ENCODE assay signal across 8 cellular contexts in the genomic region with DNA sequence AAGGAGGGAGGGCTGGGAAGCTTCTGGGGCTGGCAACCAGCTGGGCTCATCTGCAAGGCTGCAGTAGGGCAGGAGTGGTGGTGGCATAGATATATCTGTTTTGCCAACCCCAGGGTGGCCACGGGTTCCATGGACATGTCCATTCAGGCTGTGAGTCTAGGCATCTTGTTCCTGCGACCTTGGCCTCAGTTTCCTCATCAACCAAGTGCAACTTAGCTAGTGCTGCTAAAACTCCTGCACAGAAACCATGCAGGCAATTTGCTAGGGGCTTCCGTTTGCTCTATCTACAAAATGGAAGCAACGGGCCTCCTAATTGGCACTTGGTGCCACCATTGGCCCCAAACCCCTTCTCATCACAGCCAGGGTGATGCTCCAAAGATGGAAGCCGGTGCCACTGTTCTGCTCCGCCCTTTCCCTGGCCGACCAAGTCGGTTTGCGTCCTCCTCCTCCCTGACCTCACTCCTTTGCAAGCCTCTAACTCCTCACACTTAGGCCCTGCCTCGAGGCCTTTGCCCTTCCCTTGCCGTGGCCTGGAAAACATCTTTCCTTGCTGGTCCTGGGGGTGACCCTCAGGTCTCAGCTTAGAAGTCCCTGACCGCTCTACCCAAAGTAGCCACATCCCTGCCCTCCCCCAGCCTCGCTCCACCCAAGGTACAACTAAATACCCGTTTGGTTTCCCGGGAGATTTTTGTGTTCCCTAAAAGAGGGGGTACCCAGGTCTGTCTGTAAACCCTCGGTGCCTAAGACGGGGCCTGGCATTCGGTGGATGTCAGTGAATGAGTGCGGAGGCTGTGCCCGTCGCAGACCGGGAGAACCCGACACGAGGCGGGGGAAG. TPM values are rescaled to one million over a fixed set of nuclear protein-coding genes. Genes with fewer than 3 reads are reported as not detected.
A peak's percentile ranks its signal among the peaks of the same experiment; 100 is the strongest.
DNase-seq lines count a peak whose midpoint lies in the region; ATAC-seq, FAIRE-seq and TF ChIP-seq lines count a peak whose summit lies in the region.

No MANE protein-coding gene starts in this region.

- peak overlapping the region; percentile 87 to 96 (median 92) for H3K4me3 Mint-ChIP-seq in CD4-positive, CD25-positive, alpha-beta regulatory T cell
- H3K4me3 Mint-ChIP-seq in neural progenitor cell, result peak overlapping the region; percentile 82

- peaks cover 38% of the 10 kb centered on the region for H3F3A ChIP-seq in neural progenitor cell (ENCODE audit: low read depth)

- no peak for ATAC-seq in CD4-positive, CD25-positive, alpha-beta regulatory T cell (ENCODE audit: low read depth in 2 of 2)
- ATAC-seq in HG02642 (IDR thresholded peaks at IDR 0.05; ENCODE audit: poor library complexity, unreplicated experiment), result no peak

- H3K27ac ChIP-seq in CD4-positive, CD25-positive, alpha-beta regulatory T cell (ENCODE audit: insufficient read depth, low read length, poor library complexity, severe bottlenecking), result peak overlapping the region; percentile 93
- H3K27ac ChIP-seq in OCI-LY7 (ENCODE audit: low read depth, low read length, poor library complexity, severe bottlenecking) (peak overlapping the region; percentile 88), neural progenitor cell (no peak overlapping the region)

- intact Hi-C loops in OCI-LY7 (cut with micrococcal nuclease; ENCODE audit: unreplicated experiment), result loop anchor here (2.0 kb wide), 1 partner anchor 79 kb away; no protein-coding TSS in a partner anchor

- no peaks in the 10 kb centered on the region for H3K36me3 Mint-ChIP-seq in CD4-positive, CD25-positive, alpha-beta regulatory T cell
- peaks cover 5% of the 10 kb centered on the region for H3K36me3 Mint-ChIP-seq in neural progenitor cell

- H3K4me3 ChIP-seq in CD4-positive, CD25-positive, alpha-beta regulatory T cell (ENCODE audit: low read depth, low read length), result peak overlapping the region; percentile 48
- peak overlapping the region; percentile 77 for H3K4me3 ChIP-seq in OCI-LY7 (ENCODE audit: low read depth, low read length, poor library complexity, severe bottlenecking)
- peak overlapping the region; percentile 10 for H3K4me3 ChIP-seq in endocrine pancreas (ENCODE audit: control insufficient read depth, insufficient read depth, low read length)
- H3K4me3 ChIP-seq in neural progenitor cell, result peak overlapping the region; percentile 82

- peaks cover 0 to 72% (median 42%) of the 10 kb centered on the region in 4 donors for H3K4me1 Mint-ChIP-seq in CD4-positive, CD25-positive, alpha-beta regulatory T cell
- peaks cover 75% of the 10 kb centered on the region for H3K4me1 Mint-ChIP-seq in neural progenitor cell

- H3K27me3 ChIP-seq in CD4-positive, CD25-positive, alpha-beta regulatory T cell (ENCODE audit: control insufficient read depth, insufficient read depth, low read length), result no peaks in the 10 kb centered on the region
- no peaks in the 10 kb centered on the region for H3K27me3 ChIP-seq in endocrine pancreas (ENCODE audit: control insufficient read depth, insufficient read depth, low read length)
- H3K27me3 ChIP-seq in neural progenitor cell, result no peaks in the 10 kb centered on the region

- H3K4me2 ChIP-seq in OCI-LY7 (ENCODE audit: low read length) (peak overlapping the region; percentile 93), neural progenitor cell (peak overlapping the region; percentile 76)

- peaks cover 46% of the 10 kb centered on the region for H3K79me2 ChIP-seq in OCI-LY7 (ENCODE audit: insufficient read depth, low read depth, low read length)
- H3K79me2 ChIP-seq in neural progenitor cell (ENCODE audit: low read depth), result peaks cover 53% of the 10 kb centered on the region

- no peak for FAIRE-seq in D721Med (lab: Jason Lieb, UNC)

- H3K27me3 Mint-ChIP-seq in CD4-positive, CD25-positive, alpha-beta regulatory T cell, result no peaks in the 10 kb centered on the region
- H3K27me3 Mint-ChIP-seq in neural progenitor cell (ENCODE audit: insufficient read depth, low read depth), result peaks cover 5% of the 10 kb centered on the region

- H3K9me3 Mint-ChIP-seq in CD4-positive, CD25-positive, alpha-beta regulatory T cell, result no peaks in the 10 kb centered on the region
- no peaks in the 10 kb centered on the region for H3K9me3 Mint-ChIP-seq in neural progenitor cell

- H4K20me1 ChIP-seq in OCI-LY7 (ENCODE audit: insufficient read depth, low read length) (no peaks in the 10 kb centered on the region), neural progenitor cell (ENCODE audit: low read depth) (peaks cover 53% of the 10 kb centered on the region)

- H2AFZ ChIP-seq in OCI-LY7 (ENCODE audit: low read length), result no peak overlapping the region
- H2AFZ ChIP-seq in neural progenitor cell (replicated peaks), result no peak overlapping the region

- POLR2A ChIA-PET in OCI-LY7 (lab: Charles Lee), result interaction anchor here (1.0 to 2.5 kb wide), 11 partner anchors 9 to 86 kb away, joined by 3 to 10 read pairs (median 5); no protein-coding TSS in a partner anchor

- CTCF ChIA-PET in OCI-LY7 (lab: Charles Lee; ENCODE audit: unreplicated experiment), result interaction anchor here (0.7 to 1.5 kb wide), 6 partner anchors 8 to 28 kb away, joined by 3 to 4 read pairs (median 4); no protein-coding TSS in a partner anchor

- no peak for TF ChIP-seq CTCF in OCI-LY7 (conservative IDR thresholded peaks at IDR 0.05; ENCODE audit: low read length)
- no peak for TF ChIP-seq CTCF in neural progenitor cell (IDR thresholded peaks at IDR 0.05)
- no peak for TF ChIP-seq CTCF in D721Med (IDR thresholded peaks at IDR 0.05; ENCODE audit: insufficient read depth, missing control alignments)

- H3K4me1 ChIP-seq in CD4-positive, CD25-positive, alpha-beta regulatory T cell (ENCODE audit: control insufficient read depth, insufficient read depth, low read length, poor library complexity, severe bottlenecking), result peaks cover 54% of the 10 kb centered on the region
- H3K4me1 ChIP-seq in OCI-LY7 (ENCODE audit: insufficient read depth, low read length, poor library complexity, severe bottlenecking) (peaks cover 67% of the 10 kb centered on the region), endocrine pancreas (ENCODE audit: control insufficient read depth, insufficient read depth, low read length) (no peaks in the 10 kb centered on the region), neural progenitor cell (peaks cover 38% of the 10 kb centered on the region)

- peak overlapping the region; percentile 26 to 97 (median 93) for H3K27ac Mint-ChIP-seq in CD4-positive, CD25-positive, alpha-beta regulatory T cell
- peak overlapping the region; percentile 84 for H3K27ac Mint-ChIP-seq in neural progenitor cell

- BruUV-seq in OCI-LY7 (replicated peaks; lab: Mats Ljungman, UMichigan), result no TSS peak

- no peaks in the 10 kb centered on the region for H3K36me3 ChIP-seq in CD4-positive, CD25-positive, alpha-beta regulatory T cell (ENCODE audit: control insufficient read depth, insufficient read depth, low read length)
- H3K36me3 ChIP-seq in OCI-LY7 (ENCODE audit: insufficient read depth, low read length), result peaks cover 24% of the 10 kb centered on the region
- no peaks in the 10 kb centered on the region for H3K36me3 ChIP-seq in endocrine pancreas (ENCODE audit: control insufficient read depth, insufficient read depth, low read length)
- no peaks in the 10 kb centered on the region for H3K36me3 ChIP-seq in neural progenitor cell

- H3K9ac ChIP-seq in endocrine pancreas (ENCODE audit: control insufficient read depth, insufficient read depth, low read length) (peak overlapping the region; percentile 54), neural progenitor cell (no peak overlapping the region)

- no peaks in the 10 kb centered on the region for H3K9me3 ChIP-seq in CD4-positive, CD25-positive, alpha-beta regulatory T cell (ENCODE audit: control insufficient read depth in 2 of 2, low read length in 2 of 2)
- H3K9me3 ChIP-seq in OCI-LY7 (ENCODE audit: low read length), result no peaks in the 10 kb centered on the region
- H3K9me3 ChIP-seq in endocrine pancreas (ENCODE audit: control insufficient read depth, low read length), result no peaks in the 10 kb centered on the region
- H3K9me3 ChIP-seq in neural progenitor cell (ENCODE audit: low read depth), result no peaks in the 10 kb centered on the region

- H3K9me2 ChIP-seq in OCI-LY7 (ENCODE audit: insufficient read depth, low read length), result no peaks in the 10 kb centered on the region

- no peak for DNase-seq in CD4-positive, CD25-positive, alpha-beta regulatory T cell
- DNase-seq in OCI-LY7 (ENCODE audit: low spot score), result peak; percentile 30
- no peak for DNase-seq in neural progenitor cell (ENCODE audit: low spot score)
- no peak for DNase-seq in C1 segment of cervical spinal cord (lab: John Stamatoyannopoulos, UW)
- DNase-seq in cerebellum (ENCODE audit: low spot score), result no peak
- no peak for DNase-seq in D721Med (ENCODE audit: insufficient read length, low spot score)

RNA-seq across cellular contexts. Expression of a gene that starts 1.2 kb away (rescaled TPM):
- total RNA-seq in CD4-positive, CD25-positive, alpha-beta regulatory T cell, result 141 TPM
- polyA plus RNA-seq in CD4-positive, CD25-positive, alpha-beta regulatory T cell, result 1 to 10 TPM; 4.5 to 6.7 (median 6.0) TPM
- 48.4 and 70.4 TPM in 2 replicates for total RNA-seq in OCI-LY7 (2014; rRNA removed; shearing (Covaris generic))
- total RNA-seq in OCI-LY7 (2022) (187 and 213 TPM in 2 replicates), neural progenitor cell (ENCODE audit: low replicate concordance) (12.7 and 41.0 TPM in 2 replicates), cerebellum (11.8 TPM)

Comparison
In these comparisons a context has a peak if more than half of its experiments do, and no peak if none do; other contexts are left out.
1. H3K4me3 ChIP-seq: peak in every context shown above with its lines; median percentile 82 in neural progenitor cell; 77 in OCI-LY7; 48 in CD4-positive, CD25-positive, alpha-beta regulatory T cell; 10 in endocrine pancreas.